In the genomic region with DNA sequence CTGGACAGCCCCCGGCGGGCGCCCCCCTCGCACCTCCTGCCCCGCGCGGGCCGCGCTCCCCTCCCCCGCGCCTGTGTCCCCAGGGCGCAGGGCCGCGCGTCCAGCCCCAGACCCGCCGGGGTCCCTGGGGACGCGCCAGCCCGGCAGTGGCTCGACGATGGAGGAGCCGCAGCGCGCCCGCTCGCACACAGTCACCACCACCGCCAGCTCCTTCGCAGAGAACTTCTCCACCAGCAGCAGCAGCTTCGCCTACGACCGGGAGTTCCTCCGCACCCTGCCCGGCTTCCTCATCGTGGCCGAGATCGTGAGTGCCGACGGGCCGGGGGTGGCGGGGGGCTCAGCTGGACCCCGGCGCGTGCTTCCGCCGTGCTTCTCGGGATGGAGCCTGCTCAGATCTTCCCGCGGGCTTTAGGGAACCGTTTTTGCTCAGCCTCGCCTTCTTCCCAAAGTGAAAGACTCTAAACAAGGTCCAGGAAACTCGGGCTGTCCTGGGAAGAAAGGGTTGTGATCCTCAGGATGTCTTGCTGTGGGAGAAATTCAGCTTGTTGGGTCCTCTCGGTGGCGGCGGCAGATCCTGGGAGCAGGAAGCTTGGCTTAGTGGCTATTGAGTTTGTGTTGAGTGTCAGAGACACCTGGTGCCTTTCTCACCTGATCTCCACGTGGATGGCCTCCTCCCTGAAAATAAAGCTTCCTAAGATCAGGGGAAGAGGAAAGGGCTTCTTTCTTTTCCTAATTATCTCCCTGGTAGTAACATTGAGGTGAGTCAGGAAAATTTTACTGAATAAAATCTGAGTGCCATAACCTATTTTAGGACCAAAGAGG, we compare ENCODE assay signal across 1 cellular context.
TF ChIP-seq lines count a peak whose summit lies in the region.

No MANE protein-coding gene starts in this region.

TF ChIP-seq in HCT116, 20 proteins besides CTCF, POLR2A, EP300 and RAD21 (continued from another document):
- TF ChIP-seq POLR2AphosphoS5 (IDR thresholded peaks at IDR 0.05; ENCODE audit: low read depth, low read length) (no peak), SRF (IDR thresholded peaks at IDR 0.05; ENCODE audit: low read depth) (no peak), SIN3A (IDR thresholded peaks at IDR 0.05; ENCODE audit: low read depth) (peak; percentile 78), ELF1 (IDR thresholded peaks at IDR 0.05; ENCODE audit: borderline replicate concordance, low read depth) (no peak; the same call in 1 of the 2 replicates)
- TF ChIP-seq, protein P1, sequence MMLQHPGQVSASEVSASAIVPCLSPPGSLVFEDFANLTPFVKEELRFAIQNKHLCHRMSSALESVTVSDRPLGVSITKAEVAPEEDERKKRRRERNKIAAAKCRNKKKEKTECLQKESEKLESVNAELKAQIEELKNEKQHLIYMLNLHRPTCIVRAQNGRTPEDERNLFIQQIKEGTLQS (IDR thresholded peaks at IDR 0.05) = no peak
- TF ChIP-seq, protein P2, sequence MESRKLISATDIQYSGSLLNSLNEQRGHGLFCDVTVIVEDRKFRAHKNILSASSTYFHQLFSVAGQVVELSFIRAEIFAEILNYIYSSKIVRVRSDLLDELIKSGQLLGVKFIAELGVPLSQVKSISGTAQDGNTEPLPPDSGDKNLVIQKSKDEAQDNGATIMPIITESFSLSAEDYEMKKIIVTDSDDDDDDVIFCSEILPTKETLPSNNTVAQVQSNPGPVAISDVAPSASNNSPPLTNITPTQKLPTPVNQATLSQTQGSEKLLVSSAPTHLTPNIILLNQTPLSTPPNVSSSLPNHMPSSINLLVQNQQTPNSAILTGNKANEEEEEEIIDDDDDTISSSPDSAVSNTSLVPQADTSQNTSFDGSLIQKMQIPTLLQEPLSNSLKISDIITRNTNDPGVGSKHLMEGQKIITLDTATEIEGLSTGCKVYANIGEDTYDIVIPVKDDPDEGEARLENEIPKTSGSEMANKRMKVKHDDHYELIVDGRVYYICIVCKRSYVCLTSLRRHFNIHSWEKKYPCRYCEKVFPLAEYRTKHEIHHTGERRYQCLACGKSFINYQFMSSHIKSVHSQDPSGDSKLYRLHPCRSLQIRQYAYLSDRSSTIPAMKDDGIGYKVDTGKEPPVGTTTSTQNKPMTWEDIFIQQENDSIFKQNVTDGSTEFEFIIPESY (IDR thresholded peaks at IDR 0.05; ENCODE audit: extremely low read depth, insufficient replicate concordance, low read length) = no peak
